Comparison of ENCODE assay signal across 31 cellular contexts in the genomic region with DNA sequence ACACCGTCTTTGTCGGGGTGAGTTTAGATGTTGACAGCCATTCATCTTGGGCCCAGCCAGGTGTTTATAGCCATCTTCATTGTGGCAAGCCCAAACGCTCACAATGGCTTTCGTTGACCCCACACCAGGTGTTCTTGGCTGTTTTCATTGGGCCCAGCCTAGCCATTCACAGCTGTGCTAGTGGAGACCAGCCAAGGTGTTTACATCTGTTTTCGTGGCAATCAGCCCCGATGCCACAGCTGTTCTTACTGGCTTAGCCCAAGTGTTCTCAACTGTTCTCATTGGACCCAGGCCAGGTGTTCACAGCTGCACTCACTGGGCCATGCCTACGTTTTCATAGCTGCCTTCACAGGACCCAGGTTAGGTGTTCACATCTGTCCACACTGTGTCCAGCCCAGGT. TPM values are rescaled to one million over a fixed set of nuclear protein-coding genes. Genes with fewer than 3 reads are reported as not detected.
"Had no signal": no experiment of that assay in that cellular context is flagged by ENCODE, and none has a peak within 500 bp of the region (broad histone marks: within the 10 kb centered on the region; RNA-seq: fewer than 3 reads in every experiment).

No MANE protein-coding gene starts in this region.

- H3K9me3 ChIP-seq: adrenal gland, breast epithelium, colonic mucosa, esophagus squamous epithelium, gastroesophageal sphincter had no signal

- H3K27me3 ChIP-seq: adrenal gland, cardiac muscle cell, colonic mucosa had no signal

- ATAC-seq: activated CD4-positive, alpha-beta T cell treated with anti-CD3 and anti-CD28 coated beads for 36 hours; activated CD8-positive, alpha-beta memory T cell treated with anti-CD3 and anti-CD28 coated beads, Interleukin-2, amount 10 ng/mL, durations not matched to agents 7 days and 5 days; activated CD8-positive, alpha-beta T cell treated with anti-CD3 and anti-CD28 coated beads, Interleukin-2, amount 10 ng/mL, durations not matched to agents 7 days and 5 days; activated naive CD8-positive, alpha-beta T cell treated with anti-CD3 and anti-CD28 coated beads, Interleukin-2, amount 50 U/mL, for 24 hours; gastroesophageal sphincter had no signal

- H3K36me3 ChIP-seq: adrenal gland, breast epithelium, cardiac muscle cell, colonic mucosa, esophagus squamous epithelium, gastroesophageal sphincter had no signal

- H3K27ac ChIP-seq: adrenal gland, breast epithelium, cardiac muscle cell, colonic mucosa, epithelial cell of prostate, esophagus squamous epithelium, gastroesophageal sphincter had no signal

- H3K4me1 ChIP-seq: adrenal gland, breast epithelium, colonic mucosa, esophagus squamous epithelium, gastroesophageal sphincter had no signal

- H3K4me3 ChIP-seq: adrenal gland, breast epithelium, cardiac muscle cell, colonic mucosa, esophagus squamous epithelium, gastroesophageal sphincter had no signal

- DNase-seq: activated CD4-positive, alpha-beta memory T cell treated with anti-CD3 and anti-CD28 coated beads for 36 hours; activated CD4-positive, alpha-beta T cell treated with anti-CD3 and anti-CD28 coated beads for 36 hours; activated CD4-positive, alpha-beta T cell treated with anti-CD3 and anti-CD28 coated beads, Interleukin-2, amount 10 ng/mL, durations not matched to agents 24 days and 14 days; activated CD4-positive, CD25-positive, alpha-beta regulatory T cell; activated CD4-positive, CD25-positive, alpha-beta regulatory T cell treated with anti-CD3 and anti-CD28 coated beads, Interleukin-2, amount 50 U/mL, for 72 hours; activated CD8-positive, alpha-beta memory T cell treated with anti-CD3 and anti-CD28 coated beads, Interleukin-2, amount 10 ng/mL, durations not matched to agents 7 days and 5 days; activated CD8-positive, alpha-beta memory T cell treated with anti-CD3 and anti-CD28 coated beads, Interleukin-2, amount 50 U/mL, for 4 hours; activated CD8-positive, alpha-beta T cell treated with anti-CD3 and anti-CD28 coated beads, Interleukin-2, amount 10 ng/mL, durations not matched to agents 7 days and 5 days; activated effector memory CD4-positive, alpha-beta T cell treated with anti-CD3 and anti-CD28 coated beads, Interleukin-2, amount 50 U/mL, for 16 hours; activated naive CD4-positive, alpha-beta T cell treated with anti-CD3 and anti-CD28 coated beads for 36 hours; activated naive CD8-positive, alpha-beta T cell treated with anti-CD3 and anti-CD28 coated beads for 36 hours; activated naive CD8-positive, alpha-beta T cell treated with anti-CD3 and anti-CD28 coated beads, Interleukin-2, amount 50 U/mL, for 24 hours; activated T-cell treated with anti-CD3 and anti-CD28 coated beads, Interleukin-2, amount 50 U/mL, for 1 hour; activated T-cell treated with anti-CD3 and anti-CD28 coated beads, Interleukin-2, amount 50 U/mL, for 48 hours; adrenal gland; amygdala; aorta; central memory CD4-positive, alpha-beta T cell; cerebellar nuclear complex; colonic mucosa; effector CD8-positive, alpha-beta T cell; esophagus squamous epithelium; foreskin melanocyte; hippocampal formation had no signal

RNA-seq across cellular contexts. Expression of a gene that starts 7.7 kb away (rescaled TPM):
- polyA plus RNA-seq: adrenal gland, aorta, cardiac muscle cell, endothelial cell of umbilical vein, esophagus, fibroblast of lung had no signal

RNA-seq across cellular contexts. Expression of a gene that starts 53.5 kb away (rescaled TPM):
- polyA plus RNA-seq: endothelial cell of umbilical vein had no signal
